Comparison of ENCODE assay signal across 17 cellular contexts in the genomic region with DNA sequence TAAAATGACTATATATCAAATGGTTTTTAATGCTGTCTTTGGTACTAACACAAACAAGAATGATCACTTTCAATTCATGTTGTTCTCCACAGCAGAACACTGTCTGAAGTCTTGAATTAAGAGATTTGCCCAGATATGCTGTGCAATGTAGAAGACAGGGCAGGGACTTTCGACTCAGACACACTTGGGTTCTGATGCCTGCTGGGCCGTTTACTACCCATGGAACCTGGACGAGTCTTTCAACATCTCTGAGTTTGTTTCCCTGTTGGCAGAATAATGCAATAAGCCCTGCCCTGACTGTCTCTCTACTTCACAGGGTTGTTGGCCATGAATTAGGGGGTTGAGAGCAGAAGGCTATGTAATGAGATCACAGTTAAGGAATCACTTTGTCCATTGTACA.
DNase-seq lines count a peak whose midpoint lies in the region; ATAC-seq and TF ChIP-seq lines count a peak whose summit lies in the region.
"Had no signal": no experiment of that assay in that cellular context is flagged by ENCODE, and none has a peak within 500 bp of the region (broad histone marks: within the 10 kb centered on the region; RNA-seq: fewer than 3 reads in every experiment).

No MANE protein-coding gene starts in this region.

- POLR2A ChIA-PET in OCI-LY7 (lab: Charles Lee), result interaction anchor here (0.6 to 1.6 kb wide), 3 partner anchors 12 to 270 kb away, joined by 4 to 6 read pairs (median 4); no protein-coding TSS in a partner anchor
- POLR2A ChIA-PET in activated CD4-positive, alpha-beta memory T cell treated with anti-CD3 and anti-CD28 coated beads for 36 hours (lab: Charles Lee), result no interaction called here

- no peaks in the 10 kb centered on the region for H3K9me2 ChIP-seq in OCI-LY7 (ENCODE audit: insufficient read depth, low read length)

- DNase-seq in AG20443 (ENCODE audit: low spot score) (peak; percentile 18), OCI-LY7 (ENCODE audit: low spot score) (no peak), fibroblast of mammary gland (ENCODE audit: low read depth) (peak; percentile 3), erythroblast (lab: John Stamatoyannopoulos, UW) (no peak), D341Med (ENCODE audit: low spot score) (no peak), GDM1 (lab: John Stamatoyannopoulos, UW) (no peak)
- no peak for DNase-seq in activated CD4-positive, alpha-beta memory T cell treated with anti-CD3 and anti-CD28 coated beads for 36 hours
- DNase-seq: activated CD4-positive, CD25-positive, alpha-beta regulatory T cell treated with anti-CD3 and anti-CD28 coated beads, Interleukin-2, amount 50 U/mL, for 72 hours; activated gamma-delta T cell treated with Interleukin-2 at 50 U/mL for 16 hours; BE2C; naive thymus-derived CD4-positive, alpha-beta T cell; NCI-H510A treated with DMSO at 0.1 percent for 48 hours; SHP77 treated with DMSO at 0.1 percent for 48 hours; upper lobe of right lung had no signal

- no peaks in the 10 kb centered on the region for H3K9me3 Mint-ChIP-seq in activated CD4-positive, alpha-beta memory T cell treated with anti-CD3 and anti-CD28 coated beads for 36 hours
- H3K9me3 Mint-ChIP-seq: naive thymus-derived CD4-positive, alpha-beta T cell had no signal

- H3K27me3 Mint-ChIP-seq in activated CD4-positive, alpha-beta memory T cell treated with anti-CD3 and anti-CD28 coated beads for 36 hours, result peaks cover 5% of the 10 kb centered on the region

- no peaks in the 10 kb centered on the region for H3K79me2 ChIP-seq in OCI-LY7 (ENCODE audit: insufficient read depth, low read depth, low read length)

- H3K4me3 ChIP-seq in OCI-LY7 (ENCODE audit: low read depth, low read length, poor library complexity, severe bottlenecking), result no peak overlapping the region
- H3K4me3 ChIP-seq in fibroblast of mammary gland (ENCODE audit: control insufficient read depth, low read depth, low read length), result no peak overlapping the region
- H3K4me3 ChIP-seq: HAP-1, upper lobe of right lung had no signal

- peak overlapping the region; percentile 87 for H2AFZ ChIP-seq in OCI-LY7 (ENCODE audit: low read length)

- peaks cover 18% of the 10 kb centered on the region for H3K4me1 Mint-ChIP-seq in activated CD4-positive, alpha-beta memory T cell treated with anti-CD3 and anti-CD28 coated beads for 36 hours (ENCODE audit: low read depth)
- H3K4me1 Mint-ChIP-seq: naive thymus-derived CD4-positive, alpha-beta T cell had no signal

- no peak for TF ChIP-seq POLR2A in erythroblast (IDR thresholded peaks at IDR 0.05; ENCODE audit: low read length)

- H3K9me3 ChIP-seq in OCI-LY7 (ENCODE audit: low read length), result no peaks in the 10 kb centered on the region
- H3K9me3 ChIP-seq: BE2C, HAP-1, upper lobe of right lung had no signal

- BruUV-seq in OCI-LY7 (replicated peaks; lab: Mats Ljungman, UMichigan), result no TSS peak

- no peak overlapping the region for H3K4me3 Mint-ChIP-seq in activated CD4-positive, alpha-beta memory T cell treated with anti-CD3 and anti-CD28 coated beads for 36 hours
- H3K4me3 Mint-ChIP-seq: naive thymus-derived CD4-positive, alpha-beta T cell had no signal

- H3K27ac Mint-ChIP-seq in activated CD4-positive, alpha-beta memory T cell treated with anti-CD3 and anti-CD28 coated beads for 36 hours, result no peak overlapping the region
- H3K27ac Mint-ChIP-seq: naive thymus-derived CD4-positive, alpha-beta T cell had no signal

- H3K36me3 Mint-ChIP-seq in activated CD4-positive, alpha-beta memory T cell treated with anti-CD3 and anti-CD28 coated beads for 36 hours, result no peaks in the 10 kb centered on the region
- H3K36me3 Mint-ChIP-seq: naive thymus-derived CD4-positive, alpha-beta T cell had no signal

- ATAC-seq in GM21723 (IDR thresholded peaks at IDR 0.05; ENCODE audit: unreplicated experiment), result peak; percentile 35
- ATAC-seq: naive thymus-derived CD4-positive, alpha-beta T cell; upper lobe of right lung had no signal

- H3K4me1 ChIP-seq in OCI-LY7 (ENCODE audit: insufficient read depth, low read length, poor library complexity, severe bottlenecking), result peaks cover 27% of the 10 kb centered on the region
- H3K4me1 ChIP-seq: BE2C, HAP-1, upper lobe of right lung had no signal

- intact Hi-C loops in OCI-LY7 (cut with micrococcal nuclease; ENCODE audit: unreplicated experiment), result no loop called here
- intact Hi-C loops in activated CD4-positive, alpha-beta memory T cell treated with anti-CD3 and anti-CD28 coated beads for 36 hours (cut with micrococcal nuclease), result loop anchor here (1.0 kb wide), 2 partner anchors 46 to 1782 kb away; no protein-coding TSS in a partner anchor

- no peaks in the 10 kb centered on the region for H4K20me1 ChIP-seq in OCI-LY7 (ENCODE audit: insufficient read depth, low read length)

- H3K36me3 ChIP-seq in OCI-LY7 (ENCODE audit: insufficient read depth, low read length), result no peaks in the 10 kb centered on the region
- H3K36me3 ChIP-seq: BE2C, HAP-1, upper lobe of right lung had no signal

- TF ChIP-seq CTCF in OCI-LY7 (conservative IDR thresholded peaks at IDR 0.05; ENCODE audit: low read length) (no peak), fibroblast of mammary gland (conservative IDR thresholded peaks at IDR 0.05; ENCODE audit: control insufficient read depth, insufficient read depth, low read depth, low read length) (no peak)

- CTCF ChIA-PET in OCI-LY7 (lab: Charles Lee; ENCODE audit: unreplicated experiment), result no interaction called here
- CTCF ChIA-PET in activated CD4-positive, alpha-beta memory T cell treated with anti-CD3 and anti-CD28 coated beads for 36 hours (lab: Charles Lee), result no interaction called here

- H3K4me2 ChIP-seq in OCI-LY7 (ENCODE audit: low read length), result peak overlapping the region; percentile 47

- H3K27ac ChIP-seq in OCI-LY7 (ENCODE audit: low read depth, low read length, poor library complexity, severe bottlenecking), result no peak overlapping the region
- H3K27ac ChIP-seq: HL-60, upper lobe of right lung had no signal

Comparison
In these comparisons a context has a peak if more than half of its experiments do, and no peak if none do; other contexts are left out.
1. DNase-seq: peak in AG20443 (single experiment) and fibroblast of mammary gland (single experiment); none in OCI-LY7 (single experiment), activated CD4-positive, alpha-beta memory T cell treated with anti-CD3 and anti-CD28 coated beads for 36 hours (single experiment), erythroblast (0 of 2), D341Med (single experiment) and GDM1 (single experiment).